Comparison of ENCODE assay signal across 1 cellular context in genomic region chr15:97875513-97876285, GRCh38.
TF ChIP-seq lines count a peak whose summit lies in the region.

No MANE protein-coding gene starts in this region.

TF ChIP-seq in HepG2, 621 proteins besides CTCF, POLR2A, EP300 and RAD21 (continued from another document):
- TF ChIP-seq ZNF687 (CRISPR knock-in tag; IDR thresholded peaks at IDR 0.05) (peak; percentile 43), ERF (CRISPR knock-in tag; IDR thresholded peaks at IDR 0.05) (no peak), ZNF574 (CRISPR knock-in tag; IDR thresholded peaks at IDR 0.05) (peak; percentile 92), NONO (IDR thresholded peaks at IDR 0.05) (no peak), NONO (CRISPR knock-in tag; conservative IDR thresholded peaks at IDR 0.05) (no peak), TGIF2 (CRISPR knock-in tag; IDR thresholded peaks at IDR 0.05) (no peak), ZBTB7A (CRISPR knock-in tag; IDR thresholded peaks at IDR 0.05) (no peak), PBX2 (CRISPR knock-in tag; IDR thresholded peaks at IDR 0.05) (no peak), ZFP91 (CRISPR knock-in tag; IDR thresholded peaks at IDR 0.05; ENCODE audit: borderline replicate concordance) (no peak), ZNF513 (CRISPR knock-in tag; conservative IDR thresholded peaks at IDR 0.05) (no peak), HIC2 (CRISPR knock-in tag; IDR thresholded peaks at IDR 0.05; ENCODE audit: low read depth) (no peak), ZNF530 (CRISPR knock-in tag; IDR thresholded peaks at IDR 0.05; ENCODE audit: low read depth) (no peak), SNAPC2 (CRISPR knock-in tag; IDR thresholded peaks at IDR 0.05) (no peak), RFX3 (CRISPR knock-in tag; IDR thresholded peaks at IDR 0.05) (no peak), SMARCC2 (IDR thresholded peaks at IDR 0.05) (no peak), ZNF788 (CRISPR knock-in tag; IDR thresholded peaks at IDR 0.05; ENCODE audit: borderline replicate concordance) (no peak), TARDBP (CRISPR knock-in tag; IDR thresholded peaks at IDR 0.05) (no peak), ZNF598 (CRISPR knock-in tag; IDR thresholded peaks at IDR 0.05; ENCODE audit: borderline replicate concordance) (no peak), ZNF260 (CRISPR knock-in tag; IDR thresholded peaks at IDR 0.05; ENCODE audit: borderline replicate concordance, low read depth) (no peak), ZNF17 (CRISPR knock-in tag; IDR thresholded peaks at IDR 0.05) (no peak)
- TF ChIP-seq, protein P1, sequence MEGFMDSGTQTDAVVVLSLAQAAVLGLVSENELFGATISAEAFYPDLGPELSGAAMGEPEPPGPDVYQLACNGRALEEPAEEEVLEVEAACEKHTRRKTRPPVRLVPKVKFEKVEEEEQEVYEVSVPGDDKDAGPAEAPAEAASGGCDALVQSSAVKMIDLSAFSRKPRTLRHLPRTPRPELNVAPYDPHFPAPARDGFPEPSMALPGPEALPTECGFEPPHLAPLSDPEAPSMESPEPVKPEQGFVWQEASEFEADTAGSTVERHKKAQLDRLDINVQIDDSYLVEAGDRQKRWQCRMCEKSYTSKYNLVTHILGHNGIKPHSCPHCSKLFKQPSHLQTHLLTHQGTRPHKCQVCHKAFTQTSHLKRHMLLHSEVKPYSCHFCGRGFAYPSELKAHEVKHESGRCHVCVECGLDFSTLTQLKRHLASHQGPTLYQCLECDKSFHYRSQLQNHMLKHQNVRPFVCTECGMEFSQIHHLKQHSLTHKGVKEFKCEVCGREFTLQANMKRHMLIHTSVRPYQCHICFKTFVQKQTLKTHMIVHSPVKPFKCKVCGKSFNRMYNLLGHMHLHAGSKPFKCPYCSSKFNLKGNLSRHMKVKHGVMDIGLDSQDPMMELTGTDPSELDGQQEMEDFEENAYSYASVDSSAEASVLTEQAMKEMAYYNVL (CRISPR knock-in tag; IDR thresholded peaks at IDR 0.05; ENCODE audit: borderline replicate concordance): no peak
- TF ChIP-seq, protein P2, sequence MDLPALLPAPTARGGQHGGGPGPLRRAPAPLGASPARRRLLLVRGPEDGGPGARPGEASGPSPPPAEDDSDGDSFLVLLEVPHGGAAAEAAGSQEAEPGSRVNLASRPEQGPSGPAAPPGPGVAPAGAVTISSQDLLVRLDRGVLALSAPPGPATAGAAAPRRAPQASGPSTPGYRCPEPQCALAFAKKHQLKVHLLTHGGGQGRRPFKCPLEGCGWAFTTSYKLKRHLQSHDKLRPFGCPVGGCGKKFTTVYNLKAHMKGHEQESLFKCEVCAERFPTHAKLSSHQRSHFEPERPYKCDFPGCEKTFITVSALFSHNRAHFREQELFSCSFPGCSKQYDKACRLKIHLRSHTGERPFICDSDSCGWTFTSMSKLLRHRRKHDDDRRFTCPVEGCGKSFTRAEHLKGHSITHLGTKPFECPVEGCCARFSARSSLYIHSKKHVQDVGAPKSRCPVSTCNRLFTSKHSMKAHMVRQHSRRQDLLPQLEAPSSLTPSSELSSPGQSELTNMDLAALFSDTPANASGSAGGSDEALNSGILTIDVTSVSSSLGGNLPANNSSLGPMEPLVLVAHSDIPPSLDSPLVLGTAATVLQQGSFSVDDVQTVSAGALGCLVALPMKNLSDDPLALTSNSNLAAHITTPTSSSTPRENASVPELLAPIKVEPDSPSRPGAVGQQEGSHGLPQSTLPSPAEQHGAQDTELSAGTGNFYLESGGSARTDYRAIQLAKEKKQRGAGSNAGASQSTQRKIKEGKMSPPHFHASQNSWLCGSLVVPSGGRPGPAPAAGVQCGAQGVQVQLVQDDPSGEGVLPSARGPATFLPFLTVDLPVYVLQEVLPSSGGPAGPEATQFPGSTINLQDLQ (CRISPR knock-in tag; IDR thresholded peaks at IDR 0.05): no peak
- TF ChIP-seq, protein P3, sequence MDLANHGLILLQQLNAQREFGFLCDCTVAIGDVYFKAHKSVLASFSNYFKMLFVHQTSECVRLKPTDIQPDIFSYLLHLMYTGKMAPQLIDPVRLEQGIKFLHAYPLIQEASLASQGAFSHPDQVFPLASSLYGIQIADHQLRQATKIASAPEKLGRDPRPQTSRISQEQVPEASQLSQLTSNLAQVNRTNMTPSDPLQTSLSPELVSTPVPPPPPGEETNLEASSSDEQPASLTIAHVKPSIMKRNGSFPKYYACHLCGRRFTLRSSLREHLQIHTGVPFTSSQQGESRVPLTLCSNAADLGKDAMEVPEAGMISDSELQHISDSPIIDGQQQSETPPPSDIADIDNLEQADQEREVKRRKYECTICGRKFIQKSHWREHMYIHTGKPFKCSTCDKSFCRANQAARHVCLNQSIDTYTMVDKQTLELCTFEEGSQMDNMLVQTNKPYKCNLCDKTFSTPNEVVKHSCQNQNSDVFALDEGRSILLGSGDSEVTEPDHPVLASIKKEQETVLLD (CRISPR knock-in tag; IDR thresholded peaks at IDR 0.05; ENCODE audit: low read depth): no peak
